Comparison of ENCODE assay signal across 8 cellular contexts in the genomic region with DNA sequence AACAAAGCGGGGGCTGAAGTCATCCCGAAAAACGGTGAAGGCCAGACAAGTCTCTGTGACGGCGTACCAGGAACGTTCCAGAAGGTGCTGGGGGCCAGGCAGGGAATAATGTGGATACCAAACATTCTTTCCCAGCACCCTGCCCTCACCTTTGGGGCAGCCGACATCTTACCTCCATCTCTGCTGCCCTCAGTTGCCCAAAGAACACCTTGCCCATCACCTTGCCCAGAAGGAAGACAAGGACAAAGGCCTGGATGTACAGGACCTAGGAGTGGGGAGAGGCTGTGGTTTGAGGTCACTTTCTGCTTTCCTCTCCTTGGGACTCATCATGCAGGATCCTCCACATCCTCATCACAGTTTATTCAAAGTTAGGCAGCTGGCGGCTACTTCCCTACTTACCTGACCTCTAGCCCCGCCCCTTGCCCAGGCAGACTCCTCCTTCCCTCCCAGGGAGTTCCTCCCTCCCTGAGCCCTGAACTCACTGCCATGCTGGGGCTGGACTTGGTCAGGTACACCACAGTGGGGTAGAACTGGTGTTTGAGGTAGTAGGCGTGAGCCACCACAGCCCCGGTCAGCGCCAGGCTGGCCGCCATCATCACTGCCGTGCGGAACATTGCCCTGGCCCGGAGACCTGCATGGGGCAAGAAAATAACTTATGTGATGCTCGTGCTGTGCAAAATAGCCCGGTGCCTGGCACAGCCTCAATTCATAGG. TPM values are rescaled to one million over a fixed set of nuclear protein-coding genes. Genes with fewer than 3 reads are reported as not detected.
A peak's percentile ranks its signal among the peaks of the same experiment; 100 is the strongest.
DNase-seq lines count a peak whose midpoint lies in the region; ATAC-seq, FAIRE-seq and TF ChIP-seq lines count a peak whose summit lies in the region.

No MANE protein-coding gene starts in this region.

- peak overlapping the region; percentile 94 for H3K4me3 ChIP-seq in fibroblast of the aortic adventitia (ENCODE audit: low read depth, low read length)
- H3K4me3 ChIP-seq in pancreas = peak overlapping the region; percentile 70 to 93 (median 82)

- DNase-seq in Kasumi-1 (lab: John Stamatoyannopoulos, UW) = peak; percentile 16 to 23
- peak; percentile 80 for DNase-seq in activated CD4-positive, alpha-beta memory T cell treated with anti-CD3 and anti-CD28 coated beads for 36 hours
- no peak for DNase-seq in fibroblast of the aortic adventitia (ENCODE audit: low read depth)
- DNase-seq in pancreas = peak; percentile 80 to 94 (median 86)
- no peak for DNase-seq in effector CD4-positive, alpha-beta T cell

- peak overlapping the region; percentile 99 for H3K4me3 Mint-ChIP-seq in activated CD4-positive, alpha-beta memory T cell treated with anti-CD3 and anti-CD28 coated beads for 36 hours

- peaks cover 31% of the 10 kb centered on the region for H3K4me1 Mint-ChIP-seq in activated CD4-positive, alpha-beta memory T cell treated with anti-CD3 and anti-CD28 coated beads for 36 hours (ENCODE audit: low read depth)

- H3K9ac ChIP-seq in ES-I3 (ENCODE audit: low read depth, low read length) = peak overlapping the region; percentile 85; the same call in 1 of the 2 replicates

- intact Hi-C loops in activated CD4-positive, alpha-beta memory T cell treated with anti-CD3 and anti-CD28 coated beads for 36 hours (cut with micrococcal nuclease) = loop anchor here (1.0 to 10.0 kb wide), 2 partner anchors 37 to 132 kb away; partner anchors contain the start of genes POLA2 and VPS51
- intact Hi-C loops in pancreas (cut with DNase I) = loop anchor here in 2 of 3 donors (5.0 kb wide), 1 partner anchor 49 kb away; the partner anchor contains the start of gene CAPN1 (in 2 of the 2)

- H3K4me1 ChIP-seq in ES-I3 (ENCODE audit: insufficient read depth, low read length) (no peaks in the 10 kb centered on the region), pancreas (peaks cover 14 to 32% (median 26%) of the 10 kb centered on the region in 3 donors)

- H3K9me3 Mint-ChIP-seq in activated CD4-positive, alpha-beta memory T cell treated with anti-CD3 and anti-CD28 coated beads for 36 hours = no peaks in the 10 kb centered on the region

- H3K27ac Mint-ChIP-seq in activated CD4-positive, alpha-beta memory T cell treated with anti-CD3 and anti-CD28 coated beads for 36 hours = peak overlapping the region; percentile 99

- no peak for FAIRE-seq in pancreas (lab: Jason Lieb, UNC)

- peaks cover 8% of the 10 kb centered on the region; the same call in 1 of the 2 replicates for H3K36me3 ChIP-seq in ES-I3 (ENCODE audit: insufficient read depth, low read length)
- H3K36me3 ChIP-seq in pancreas = peaks cover 6 to 50% (median 31%) of the 10 kb centered on the region in 3 donors

- 17 to 19% methylated on average over 18 of the region's 18 CpGs for WGBS in pancreas, 2 donors

- peaks cover 9% of the 10 kb centered on the region for H3K36me3 Mint-ChIP-seq in activated CD4-positive, alpha-beta memory T cell treated with anti-CD3 and anti-CD28 coated beads for 36 hours

- POLR2A ChIA-PET in activated CD4-positive, alpha-beta memory T cell treated with anti-CD3 and anti-CD28 coated beads for 36 hours (lab: Charles Lee) = interaction anchor here (0.7 to 2.9 kb wide), 4 partner anchors 12 to 95 kb away, joined by 3 to 32 read pairs (median 6); partner anchors contain the start of genes CAPN1, FAU, MRPL49 and TM7SF2

- H3K27ac ChIP-seq in pancreas = peak overlapping the region; percentile 99 to 100 (median 99)

- peak; percentile 38 to 55 (median 46) for ATAC-seq in pancreas
- ATAC-seq in HG03520 (IDR thresholded peaks at IDR 0.05; ENCODE audit: unreplicated experiment) = no peak
- ATAC-seq in GM21723 (IDR thresholded peaks at IDR 0.05; ENCODE audit: unreplicated experiment) = no peak

- CTCF ChIA-PET in activated CD4-positive, alpha-beta memory T cell treated with anti-CD3 and anti-CD28 coated beads for 36 hours (lab: Charles Lee) = interaction anchor here (1.3 to 4.1 kb wide), 3 partner anchors 9 to 22 kb away, joined by 4 to 24 read pairs (median 8); partner anchors contain the start of genes TM7SF2 and ZNHIT2

- H3K9me3 ChIP-seq in ES-I3 (ENCODE audit: control insufficient read depth, insufficient read depth, low read length) = no peaks in the 10 kb centered on the region
- no peaks in the 10 kb centered on the region for H3K9me3 ChIP-seq in pancreas

- H3K27me3 ChIP-seq in pancreas = no peaks in the 10 kb centered on the region

- no peaks in the 10 kb centered on the region for H3K27me3 Mint-ChIP-seq in activated CD4-positive, alpha-beta memory T cell treated with anti-CD3 and anti-CD28 coated beads for 36 hours

- no peak for TF ChIP-seq CTCF in fibroblast of the aortic adventitia (IDR thresholded peaks at IDR 0.05; ENCODE audit: insufficient read depth, low read length)
- TF ChIP-seq CTCF in pancreas (IDR thresholded peaks at IDR 0.05) = no peak

RNA-seq across cellular contexts. Expression of gene SYVN1, which starts 1.2 kb away (rescaled TPM):
- 10 to 100 TPM; 24.5 to 26.2 TPM for total RNA-seq in activated CD4-positive, alpha-beta memory T cell treated with anti-CD3 and anti-CD28 coated beads for 36 hours
- total RNA-seq in fibroblast of the aortic adventitia (ENCODE audit: low replicate concordance) (10.4 and 24.3 TPM in 2 replicates), pancreas (10 to 100 TPM; 47.5 to 98.2 (median 66.3) TPM)
- 10 to 100 TPM; 63.4 to 64.8 TPM for polyA plus RNA-seq in pancreas

RNA-seq across cellular contexts. Expression of gene MRPL49, which starts 11.0 kb away (rescaled TPM):
- 10 to 100 TPM; 48.5 to 52.5 TPM for total RNA-seq in activated CD4-positive, alpha-beta memory T cell treated with anti-CD3 and anti-CD28 coated beads for 36 hours
- total RNA-seq in fibroblast of the aortic adventitia (ENCODE audit: low replicate concordance) = 24.2 and 34.7 TPM in 2 replicates
- total RNA-seq in pancreas = 10 to 100 TPM; 13.9 to 31.2 (median 21.4) TPM
- polyA plus RNA-seq in pancreas = 10 to 100 TPM; 10.3 to 30.3 TPM

RNA-seq across cellular contexts. Expression of gene FAU, which starts 11.2 kb away (rescaled TPM):
- 1,000 to 10,000 TPM; 1,138 to 1,149 TPM for total RNA-seq in activated CD4-positive, alpha-beta memory T cell treated with anti-CD3 and anti-CD28 coated beads for 36 hours
- total RNA-seq in fibroblast of the aortic adventitia (ENCODE audit: low replicate concordance) = 239 and 640 TPM in 2 replicates
- 100 to 1,000 TPM; 493 to 810 (median 529) TPM for total RNA-seq in pancreas
- 100 to 1,000 TPM; 530 to 652 TPM for polyA plus RNA-seq in pancreas

RNA-seq across cellular contexts. Expression of gene ZNHIT2, which starts 15.6 kb away (rescaled TPM):
- 1 to 10 TPM; 9.3 to 9.7 TPM for total RNA-seq in activated CD4-positive, alpha-beta memory T cell treated with anti-CD3 and anti-CD28 coated beads for 36 hours
- 9.9 and 30.4 TPM in 2 replicates for total RNA-seq in fibroblast of the aortic adventitia (ENCODE audit: low replicate concordance)
- 10 to 100 TPM in 1 of 6 donors, 1 to 10 TPM in 5; 4.3 to 11.7 (median 7.1) TPM for total RNA-seq in pancreas
- polyA plus RNA-seq in pancreas = 10 to 100 TPM; 14.0 to 17.8 TPM

RNA-seq across cellular contexts. Expression of gene TM7SF2, which starts 21.5 kb away (rescaled TPM):
- total RNA-seq in activated CD4-positive, alpha-beta memory T cell treated with anti-CD3 and anti-CD28 coated beads for 36 hours = 10 to 100 TPM; 19.2 to 21.0 TPM
- total RNA-seq in fibroblast of the aortic adventitia (ENCODE audit: low replicate concordance) (9.2 and 10.0 TPM in 2 replicates), pancreas (100 to 1,000 TPM in 1 of 6 donors, 10 to 100 TPM in 5; 12.8 to 176 (median 43.4) TPM)
- polyA plus RNA-seq in pancreas = 100 to 1,000 TPM in 1 of 2 donors, 10 to 100 TPM in 1; 76.8 to 203 TPM

Comparison
In these comparisons a context has a peak if more than half of its experiments do, and no peak if none do; other contexts are left out.
1. DNase-seq: peak in Kasumi-1 (2 of 2), activated CD4-positive, alpha-beta memory T cell treated with anti-CD3 and anti-CD28 coated beads for 36 hours (single experiment) and pancreas (6 of 6); none in fibroblast of the aortic adventitia (single experiment) and effector CD4-positive, alpha-beta T cell (single experiment).
2. ATAC-seq: peak in pancreas (4 of 4); none in HG03520 (single experiment) and GM21723 (single experiment).